In genomic region chr11:72005347-72006260, GRCh38 we compare ENCODE assay signal across 15 cellular contexts. TPM values are rescaled to one million over a fixed set of nuclear protein-coding genes. Genes with fewer than 3 reads are reported as not detected.
DNase-seq lines count a peak whose midpoint lies in the region; ATAC-seq, FAIRE-seq and TF ChIP-seq lines count a peak whose summit lies in the region.
"Had no signal": no experiment of that assay in that cellular context is flagged by ENCODE, and none has a peak within 500 bp of the region (broad histone marks: within the 10 kb centered on the region; RNA-seq: fewer than 3 reads in every experiment).

No MANE protein-coding gene starts in this region.

- H3K27ac ChIP-seq in HepG2 (ENCODE audit: extremely low read length, insufficient read depth, low read length) (no peak overlapping the region), right lobe of liver (no peak overlapping the region), RWPE1 (peak overlapping the region; percentile 56), transverse colon (no peak overlapping the region), brain microvascular endothelial cell (no peak overlapping the region)
- H3K27ac ChIP-seq: foreskin keratinocyte, prostate gland, vagina had no signal

- no peaks in the 10 kb centered on the region for H3K79me2 ChIP-seq in HepG2 (ENCODE audit: insufficient read depth, low read length)

- TF ChIP-seq CTCF in HepG2 (CRISPR knock-in tag; IDR thresholded peaks at IDR 0.05), result no peak
- TF ChIP-seq CTCF in right lobe of liver (IDR thresholded peaks at IDR 0.05), result no peak
- no peak for TF ChIP-seq CTCF in RWPE1 (conservative IDR thresholded peaks at IDR 0.05; ENCODE audit: low read depth)
- TF ChIP-seq CTCF in transverse colon (IDR thresholded peaks at IDR 0.05), result no peak
- TF ChIP-seq CTCF in brain microvascular endothelial cell (IDR thresholded peaks at IDR 0.05; ENCODE audit: low read depth, low read length, missing control alignments), result no peak

- intact Hi-C loops in HepG2 (cut with micrococcal nuclease; ENCODE audit: unreplicated experiment) (no loop called here), right lobe of liver (cut with DNase I) (no loop called here), transverse colon (cut with DNase I; ENCODE audit: low total_unique reads) (no loop called here)

- no peaks in the 10 kb centered on the region for H3K4me1 ChIP-seq in HepG2 (ENCODE audit: insufficient read depth, low read length)
- no peaks in the 10 kb centered on the region for H3K4me1 ChIP-seq in right lobe of liver
- H3K4me1 ChIP-seq in transverse colon, result peaks cover 0 to 3% (median 0%) of the 10 kb centered on the region in 4 donors
- H3K4me1 ChIP-seq: foreskin keratinocyte had no signal

- no peak for DNase-seq in HepG2 (ENCODE audit: low spot score)
- DNase-seq in right lobe of liver, result no peak
- no peak for DNase-seq in RWPE1 (ENCODE audit: low spot score)
- no peak for DNase-seq in memory B cell (ENCODE audit: low spot score in 2 of 2)
- DNase-seq in transverse colon, result no peak
- DNase-seq in stimulated activated CD4-positive, alpha-beta T cell treated with anti-CD3 and anti-CD28 coated beads, Interleukin-2, amount 100 ng/mL, for 48 hours, result no peak
- DNase-seq in brain microvascular endothelial cell, result no peak
- DNase-seq: activated CD4-positive, CD25-positive, alpha-beta regulatory T cell treated with anti-CD3 and anti-CD28 coated beads, Interleukin-2, amount 50 U/mL, for 72 hours; AML-193; effector memory CD8-positive, alpha-beta T cell; foreskin keratinocyte; stimulated activated CD8-positive, alpha-beta memory T cell treated with anti-CD3 and anti-CD28 coated beads, Interleukin-4, amount 100 ng/mL, for 48 hours had no signal

- no peaks in the 10 kb centered on the region for H3K27me3 Mint-ChIP-seq in memory B cell
- H3K27me3 Mint-ChIP-seq: effector memory CD8-positive, alpha-beta T cell had no signal

- no peaks in the 10 kb centered on the region for H3K9me3 Mint-ChIP-seq in memory B cell
- H3K9me3 Mint-ChIP-seq: effector memory CD8-positive, alpha-beta T cell had no signal

- no TSS peak for BruUV-seq in HepG2 (replicated peaks; lab: Mats Ljungman, UMichigan)

- H3K9me3 ChIP-seq in HepG2 (ENCODE audit: low read length) (no peaks in the 10 kb centered on the region), right lobe of liver (no peaks in the 10 kb centered on the region), transverse colon (no peaks in the 10 kb centered on the region)
- H3K9me3 ChIP-seq: prostate gland, vagina had no signal

- no peak overlapping the region for H3K4me2 ChIP-seq in HepG2 (ENCODE audit: low read depth, low read length)

- no peak overlapping the region for H2AFZ ChIP-seq in HepG2 (ENCODE audit: low read length)

- H3K27ac Mint-ChIP-seq in memory B cell, result peak overlapping the region; percentile 72

- no peak for TF ChIP-seq RAD21 in HepG2 (CRISPR knock-in tag; IDR thresholded peaks at IDR 0.05)

- WGBS in HepG2 (ENCODE audit: low lambda C conversion rate), result 97% methylated on average over 18 of the region's 20 CpGs
- WGBS in right lobe of liver (ENCODE audit: insufficient coverage, low coverage, low lambda C conversion rate, missing lambda C conversion rate), result 91% methylated on average over 12 of the region's 20 CpGs
- 85% methylated on average over 20 of the region's 20 CpGs; no CpG with 5 or more reads in 1 of the 2 donors for WGBS in transverse colon (ENCODE audit: low coverage in 1 of 2), 2 donors

- TF ChIP-seq EP300 in HepG2 (IDR thresholded peaks at IDR 0.05; ENCODE audit: low read depth in 2 of 2, low read length in 2 of 2) (no peak), HepG2 (CRISPR knock-in tag; IDR thresholded peaks at IDR 0.05; ENCODE audit: borderline replicate concordance) (no peak), transverse colon (IDR thresholded peaks at IDR 0.05; ENCODE audit: low read depth) (no peak)

- peaks cover 9% of the 10 kb centered on the region for H3K4me1 Mint-ChIP-seq in memory B cell

- ATAC-seq in HepG2 (no peak), right lobe of liver (no peak), memory B cell (ENCODE audit: low read depth) (no peak), GM19351 (IDR thresholded peaks at IDR 0.05; ENCODE audit: unreplicated experiment) (no peak)
- ATAC-seq: effector memory CD8-positive, alpha-beta T cell; foreskin keratinocyte had no signal

- H3K4me3 ChIP-seq in HepG2 (replicated peaks in 1 of 3; ENCODE audit: insufficient read depth in 1 of 3, low read depth in 2 of 3, low read length in 3 of 3) (no peak overlapping the region), right lobe of liver (no peak overlapping the region), transverse colon (no peak overlapping the region), brain microvascular endothelial cell (ENCODE audit: low read depth, low read length) (no peak overlapping the region)
- H3K4me3 ChIP-seq: prostate gland, vagina had no signal

- no peaks in the 10 kb centered on the region for H3K27me3 ChIP-seq in HepG2 (ENCODE audit: control insufficient read depth in 1 of 2, insufficient read depth in 2 of 2, low read length in 2 of 2)
- no peaks in the 10 kb centered on the region for H3K27me3 ChIP-seq in right lobe of liver
- H3K27me3 ChIP-seq in transverse colon, result no peaks in the 10 kb centered on the region
- no peaks in the 10 kb centered on the region for H3K27me3 ChIP-seq in brain microvascular endothelial cell (replicated peaks)
- H3K27me3 ChIP-seq: foreskin keratinocyte, vagina had no signal

- H3K36me3 ChIP-seq in HepG2 (replicated peaks in 1 of 2; ENCODE audit: control insufficient read depth in 1 of 2, insufficient read depth in 2 of 2, low read length in 2 of 2) (peaks cover 55 to 86% of the 10 kb centered on the region in 2 experiments), right lobe of liver (peaks cover 12 to 84% (median 49%) of the 10 kb centered on the region in 4 donors), transverse colon (peaks cover 0 to 76% (median 46%) of the 10 kb centered on the region in 4 donors), brain microvascular endothelial cell (replicated peaks) (peaks cover 89% of the 10 kb centered on the region)

- no peak for FAIRE-seq in HepG2 (lab: Jason Lieb, UNC)

- no peak overlapping the region for H3K9ac ChIP-seq in HepG2 (ENCODE audit: insufficient read depth, low read depth, low read length)

- H3K4me3 Mint-ChIP-seq in memory B cell, result no peak overlapping the region
- H3K4me3 Mint-ChIP-seq: effector memory CD8-positive, alpha-beta T cell had no signal

- TF ChIP-seq POLR2A in HepG2 (IDR thresholded peaks at IDR 0.05; ENCODE audit: insufficient read depth in 1 of 2, low read depth in 2 of 2, low read length in 2 of 2) (no peak), right lobe of liver (IDR thresholded peaks at IDR 0.05) (no peak), transverse colon (IDR thresholded peaks at IDR 0.05) (no peak)

- CTCF ChIA-PET in HepG2 (lab: Yijun Ruan, JAX; ENCODE audit: low intra/inter-chr PET ratio, low total read pairs), result no interaction called here
- CTCF ChIA-PET in RWPE1 (lab: Yijun Ruan, JAX), result interaction anchor here (0.5 to 0.6 kb wide), 2 partner anchors 9 to 758 kb away, joined by 3 to 4 read pairs; no protein-coding TSS in a partner anchor

- POLR2A ChIA-PET in HepG2 (lab: Yijun Ruan, JAX) (no interaction called here), RWPE1 (lab: Yijun Ruan, JAX; ENCODE audit: low non-redundant PET) (no interaction called here)

- H3K36me3 Mint-ChIP-seq in memory B cell, result peaks cover 40% of the 10 kb centered on the region

- no peaks in the 10 kb centered on the region for H4K20me1 ChIP-seq in HepG2 (ENCODE audit: insufficient read depth, low read length)

- in situ Hi-C loops in HepG2 (cut with HindIII; ENCODE audit: extremely low pct_ligation_motif_present, low pct_unique_long_range_greater_than_20kb) (no loop called here), transverse colon (cut with MboI; ENCODE audit: low pct_ligation_motif_present in 1 of 4, low pct_unique_long_range_greater_than_20kb in 1 of 4, low sequenced_read_pairs in 3 of 4) (no loop called here), brain microvascular endothelial cell (cut with HindIII; ENCODE audit: low pct_ligation_motif_present, low sequenced_read_pairs) (no loop called here)

TF ChIP-seq in HepG2, 621 proteins besides CTCF, POLR2A, EP300 and RAD21 (continues in another document):
- no peak for TF ChIP-seq TEF (CRISPR knock-in tag; IDR thresholded peaks at IDR 0.05)
- no peak for TF ChIP-seq THYN1 (CRISPR knock-in tag; IDR thresholded peaks at IDR 0.05; ENCODE audit: borderline replicate concordance, low read depth)

RNA-seq across cellular contexts. Expression of gene IL18BP, which starts 6.9 kb away (rescaled TPM):
- total RNA-seq in HepG2 (2016; rRNA removed; fragmentation: Illumina TruSeq; extraction: Trizol) (1.0 and 4.1 TPM in 2 replicates), right lobe of liver (10 to 100 TPM in 1 of 6 experiments, 1 to 10 TPM in 5; 2.2 to 13.0 (median 3.7) TPM), transverse colon (10 to 100 TPM in 3 of 4 donors, 1 to 10 TPM in 1; 7.4 to 29.9 (median 14.5) TPM)
- 0.40 and 0.44 TPM in 2 replicates for total RNA-seq in HepG2 (2016; cell fraction: cytosol; rRNA removed; fragmentation: Illumina TruSeq; extraction: Trizol; ENCODE audit: low read depth)
- 0.56 and 5.0 TPM in 2 replicates for total RNA-seq in HepG2 (2016; cell fraction: insoluble cytoplasmic fraction; rRNA removed; fragmentation: Illumina TruSeq; extraction: Trizol)
- 0.83 and 0.93 TPM in 2 replicates for total RNA-seq in HepG2 (2016; cell fraction: membrane; rRNA removed; fragmentation: Illumina TruSeq; extraction: Trizol)
- total RNA-seq in HepG2 (2016; cell fraction: nucleus; rRNA removed; fragmentation: Illumina TruSeq; extraction: Trizol), result 9.0 and 13.2 TPM in 2 replicates
- polyA plus RNA-seq in HepG2 (2011; rRNA removed), result 12.6 and 12.8 TPM in 2 replicates
- 2.0 and 3.4 TPM in 2 replicates for polyA plus RNA-seq in HepG2 (2011; cell fraction: cytosol; rRNA removed)
- 74.1 and 107 TPM in 2 replicates for polyA plus RNA-seq in HepG2 (2011; cell fraction: nucleus; rRNA removed)
- 6.4 and 9.6 TPM in 2 replicates for polyA plus RNA-seq in HepG2 (2012)
- 0.65 and 0.94 TPM in 2 replicates for polyA plus RNA-seq in HepG2 (2016; cell fraction: cytosol; fragmentation: Illumina TruSeq; extraction: Trizol; ENCODE audit: low read depth)
- 0.89 and 1.3 TPM in 2 replicates for polyA plus RNA-seq in HepG2 (2016; cell fraction: insoluble cytoplasmic fraction; fragmentation: Illumina TruSeq; extraction: Trizol; ENCODE audit: low read depth)
- polyA plus RNA-seq in HepG2 (2016; cell fraction: membrane; fragmentation: Illumina TruSeq; extraction: Trizol; ENCODE audit: low read depth), result 1.1 and 1.4 TPM in 2 replicates
- 40.3 and 43.0 TPM in 2 replicates for polyA plus RNA-seq in HepG2 (2016; cell fraction: nucleus; fragmentation: Illumina TruSeq; extraction: Trizol; ENCODE audit: insufficient read depth, low read depth)
- polyA minus RNA-seq in HepG2 (2011; rRNA and poly(A)+ RNA removed; ENCODE audit: low replicate concordance), result 13.0 and 17.5 TPM in 2 replicates
- 1.2 and 1.4 TPM in 2 replicates for polyA minus RNA-seq in HepG2 (2011; cell fraction: cytosol; rRNA and poly(A)+ RNA removed)
- 18.8 and 20.0 TPM in 2 replicates for polyA minus RNA-seq in HepG2 (2011; cell fraction: nucleus; rRNA and poly(A)+ RNA removed)
